ENCODE assay signal across 14 cellular contexts in the genomic region with DNA sequence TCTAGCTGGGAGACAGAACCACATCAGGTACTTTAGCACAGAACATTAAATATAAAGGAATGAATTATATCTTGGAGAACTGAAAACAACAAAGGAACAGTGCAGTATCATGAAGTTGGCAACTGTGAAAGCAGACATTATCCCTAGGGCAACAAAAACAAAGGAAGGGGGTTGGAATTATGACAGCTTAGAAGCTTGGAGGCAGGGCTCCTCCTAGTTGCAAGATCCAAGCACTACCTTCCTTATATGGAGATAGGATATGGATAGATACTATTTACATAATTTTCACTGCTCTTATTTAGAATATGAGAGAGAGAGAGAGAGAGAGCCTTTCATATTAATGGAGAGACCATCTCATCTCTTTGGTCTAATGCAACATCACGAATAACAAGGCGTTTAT. TPM values are rescaled to one million over a fixed set of nuclear protein-coding genes. Genes with fewer than 3 reads are reported as not detected.
DNase-seq lines count a peak whose midpoint lies in the region; ATAC-seq and TF ChIP-seq lines count a peak whose summit lies in the region.
"Had no signal": no experiment of that assay in that cellular context is flagged by ENCODE, and none has a peak within 500 bp of the region (broad histone marks: within the 10 kb centered on the region; RNA-seq: fewer than 3 reads in every experiment).

No MANE protein-coding gene starts in this region.

- TF ChIP-seq RAD21 in SK-N-SH (IDR thresholded peaks at IDR 0.05; ENCODE audit: low read length): 0 out of 2 replicates have a peak, but pooled peaks have one; percentile 23

- no peaks in the 10 kb centered on the region for H3K79me2 ChIP-seq in SK-N-SH (ENCODE audit: insufficient read depth)
- H3K79me2 ChIP-seq in Karpas-422 (ENCODE audit: low read length): no peaks in the 10 kb centered on the region

- H3K27me3 ChIP-seq in SK-N-SH (ENCODE audit: insufficient read depth): peaks cover 4% of the 10 kb centered on the region; the same call in 1 of the 2 replicates
- H3K27me3 ChIP-seq in foreskin keratinocyte: peaks cover 2% of the 10 kb centered on the region
- no peaks in the 10 kb centered on the region for H3K27me3 ChIP-seq in Karpas-422 (ENCODE audit: low read length)
- H3K27me3 ChIP-seq: SJCRH30 had no signal

- no peaks in the 10 kb centered on the region for H3K9me3 Mint-ChIP-seq in activated T-cell treated with anti-CD3 and anti-CD28 coated beads, Interleukin-2, amount 50 U/mL, for 24 hours
- H3K9me3 Mint-ChIP-seq: activated naive CD8-positive, alpha-beta T cell treated with anti-CD3 and anti-CD28 coated beads for 36 hours; neural crest cell had no signal

- no peaks in the 10 kb centered on the region for H3K9me2 ChIP-seq in SK-N-SH
- no peaks in the 10 kb centered on the region for H3K9me2 ChIP-seq in Karpas-422 (replicated peaks; ENCODE audit: insufficient read depth, low read length)

- H3K4me1 Mint-ChIP-seq in activated T-cell treated with anti-CD3 and anti-CD28 coated beads, Interleukin-2, amount 50 U/mL, for 24 hours (ENCODE audit: low read depth): no peaks in the 10 kb centered on the region
- H3K4me1 Mint-ChIP-seq: activated naive CD8-positive, alpha-beta T cell treated with anti-CD3 and anti-CD28 coated beads for 36 hours; neural crest cell had no signal

- H3K27ac ChIP-seq in SK-N-SH (ENCODE audit: low read depth in 2 of 2, low read length in 1 of 2): no peak overlapping the region
- no peak overlapping the region for H3K27ac ChIP-seq in foreskin keratinocyte
- no peak overlapping the region for H3K27ac ChIP-seq in Karpas-422 (ENCODE audit: low read length)
- H3K27ac ChIP-seq: SJCRH30 had no signal

- DNase-seq in COLO829 (ENCODE audit: low spot score) (peak; percentile 66), HCEC 1CT (peak; percentile 37), SK-N-SH (peak; percentile 6), foreskin keratinocyte (peak; percentile 12 to 35), H4 (ENCODE audit: low spot score) (no peak), Karpas-422 (no peak)
- no peak for DNase-seq in activated T-cell treated with anti-CD3 and anti-CD28 coated beads, Interleukin-2, amount 50 U/mL, for 24 hours
- DNase-seq: activated naive CD8-positive, alpha-beta T cell treated with anti-CD3 and anti-CD28 coated beads for 36 hours; left cardiac atrium; MM.1S had no signal

- no peak overlapping the region for H3K4me3 ChIP-seq in SK-N-SH (ENCODE audit: low read depth in 2 of 2, low read length in 1 of 2)
- H3K4me3 ChIP-seq in Karpas-422 (ENCODE audit: low read length): no peak overlapping the region
- H3K4me3 ChIP-seq: SJCRH30 had no signal

- TF ChIP-seq EP300 in SK-N-SH (IDR thresholded peaks at IDR 0.05; ENCODE audit: borderline replicate concordance in 1 of 2, low read depth in 1 of 2, low read length in 1 of 2): no peak

- WGBS in SK-N-SH (ENCODE audit: low lambda C conversion rate): 85% methylated on average over 2 of the region's 2 CpGs

- H3K27me3 Mint-ChIP-seq in activated T-cell treated with anti-CD3 and anti-CD28 coated beads, Interleukin-2, amount 50 U/mL, for 24 hours: peaks cover 12% of the 10 kb centered on the region

- no peaks in the 10 kb centered on the region for H4K20me1 ChIP-seq in SK-N-SH (ENCODE audit: insufficient read depth)
- no peaks in the 10 kb centered on the region for H4K20me1 ChIP-seq in Karpas-422 (ENCODE audit: insufficient read depth, low read depth, low read length)

- POLR2A ChIA-PET in SK-N-SH (lab: Yijun Ruan, JAX): no interaction called here

- H3K36me3 ChIP-seq in SK-N-SH (replicated peaks in 1 of 2; ENCODE audit: control insufficient read depth in 1 of 2, insufficient read depth in 2 of 2, low read length in 1 of 2): no peaks in the 10 kb centered on the region
- H3K36me3 ChIP-seq in Karpas-422 (ENCODE audit: insufficient read depth, low read length): peaks cover 7% of the 10 kb centered on the region; the same call in 1 of the 2 replicates
- H3K36me3 ChIP-seq: SJCRH30 had no signal

- no peak overlapping the region for H3K4me2 ChIP-seq in SK-N-SH
- H3K4me2 ChIP-seq in Karpas-422 (ENCODE audit: low read depth, low read length, poor library complexity, severe bottlenecking): no peak overlapping the region

- no peak overlapping the region for H3K9ac ChIP-seq in SK-N-SH
- H3K9ac ChIP-seq in Karpas-422 (ENCODE audit: low read length): no peak overlapping the region

- no peaks in the 10 kb centered on the region for H3K36me3 Mint-ChIP-seq in activated T-cell treated with anti-CD3 and anti-CD28 coated beads, Interleukin-2, amount 50 U/mL, for 24 hours (ENCODE audit: low read depth)
- H3K36me3 Mint-ChIP-seq: activated naive CD8-positive, alpha-beta T cell treated with anti-CD3 and anti-CD28 coated beads for 36 hours had no signal

- TF ChIP-seq CTCF in SK-N-SH (IDR thresholded peaks at IDR 0.05): no peak
- peak; percentile 54 for TF ChIP-seq CTCF in foreskin keratinocyte (conservative IDR thresholded peaks at IDR 0.05)

- ATAC-seq in foreskin keratinocyte (peak; percentile 70), GM21737 (IDR thresholded peaks at IDR 0.05; ENCODE audit: unreplicated experiment) (no peak)
- ATAC-seq: left cardiac atrium had no signal

- H3K9me3 ChIP-seq in SK-N-SH: no peaks in the 10 kb centered on the region
- H3K9me3 ChIP-seq in Karpas-422 (ENCODE audit: low read length): no peaks in the 10 kb centered on the region
- H3K9me3 ChIP-seq: SJCRH30 had no signal

- no peaks in the 10 kb centered on the region for H3F3A ChIP-seq in SK-N-SH (replicated peaks; ENCODE audit: insufficient read depth)

- CTCF ChIA-PET in SK-N-SH (lab: Yijun Ruan, JAX): no interaction called here

- H3K4me3 Mint-ChIP-seq in activated T-cell treated with anti-CD3 and anti-CD28 coated beads, Interleukin-2, amount 50 U/mL, for 24 hours: no peak overlapping the region
- H3K4me3 Mint-ChIP-seq: activated naive CD8-positive, alpha-beta T cell treated with anti-CD3 and anti-CD28 coated beads for 36 hours; dendritic cell treated with granulocyte-macrophage colony-stimulating factor and Interleukin-4, amounts not matched to agents 40 ng/mL and 50 ng/mL, for 4 days; neural crest cell had no signal

- H2AFZ ChIP-seq in SK-N-SH (ENCODE audit: low read depth): no peak overlapping the region
- no peak overlapping the region for H2AFZ ChIP-seq in Karpas-422 (ENCODE audit: low read length)

- no peak overlapping the region for H3K27ac Mint-ChIP-seq in activated T-cell treated with anti-CD3 and anti-CD28 coated beads, Interleukin-2, amount 50 U/mL, for 24 hours
- H3K27ac Mint-ChIP-seq: activated naive CD8-positive, alpha-beta T cell treated with anti-CD3 and anti-CD28 coated beads for 36 hours; dendritic cell treated with granulocyte-macrophage colony-stimulating factor and Interleukin-4, amounts not matched to agents 40 ng/mL and 50 ng/mL, for 4 days had no signal

- no peaks in the 10 kb centered on the region for H3K4me1 ChIP-seq in SK-N-SH (ENCODE audit: control insufficient read depth in 1 of 2, insufficient read depth in 2 of 2, low read depth in 1 of 2, low read length in 1 of 2)
- no peaks in the 10 kb centered on the region for H3K4me1 ChIP-seq in foreskin keratinocyte
- H3K4me1 ChIP-seq in Karpas-422 (ENCODE audit: low read length): peaks cover 10% of the 10 kb centered on the region
- H3K4me1 ChIP-seq: SJCRH30 had no signal

TF ChIP-seq in SK-N-SH, 30 proteins besides CTCF, POLR2A, EP300 and RAD21:
- TF ChIP-seq MXI1 (IDR thresholded peaks at IDR 0.05; ENCODE audit: low read depth, low read length) (no peak), CHD2 (IDR thresholded peaks at IDR 0.05; ENCODE audit: low read length, partially characterized antibody) (no peak), TEAD4 (IDR thresholded peaks at IDR 0.05; ENCODE audit: borderline replicate concordance, insufficient read depth) (no peak), GABPA (IDR thresholded peaks at IDR 0.05; ENCODE audit: low read depth) (no peak), RXRA (IDR thresholded peaks at IDR 0.05; ENCODE audit: borderline replicate concordance, low read depth) (no peak), NRF1 (IDR thresholded peaks at IDR 0.05; ENCODE audit: low read depth, low read length) (no peak), RFX5 (IDR thresholded peaks at IDR 0.05; ENCODE audit: low read length) (no peak), FOXJ3 (CRISPR knock-in tag; IDR thresholded peaks at IDR 0.05) (no peak), MEF2A (IDR thresholded peaks at IDR 0.05; ENCODE audit: borderline replicate concordance, low read depth) (no peak)
- TF ChIP-seq, protein P1, sequence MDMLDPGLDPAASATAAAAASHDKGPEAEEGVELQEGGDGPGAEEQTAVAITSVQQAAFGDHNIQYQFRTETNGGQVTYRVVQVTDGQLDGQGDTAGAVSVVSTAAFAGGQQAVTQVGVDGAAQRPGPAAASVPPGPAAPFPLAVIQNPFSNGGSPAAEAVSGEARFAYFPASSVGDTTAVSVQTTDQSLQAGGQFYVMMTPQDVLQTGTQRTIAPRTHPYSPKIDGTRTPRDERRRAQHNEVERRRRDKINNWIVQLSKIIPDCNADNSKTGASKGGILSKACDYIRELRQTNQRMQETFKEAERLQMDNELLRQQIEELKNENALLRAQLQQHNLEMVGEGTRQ (IDR thresholded peaks at IDR 0.05; ENCODE audit: borderline replicate concordance, low read depth, low read length): no peak

RNA-seq across cellular contexts. Expression of a gene that starts 27.0 kb away (rescaled TPM):
- polyA plus RNA-seq in SK-N-SH (2012; rRNA removed) (42.4 and 48.7 TPM in 2 replicates), foreskin keratinocyte (39.7 and 39.9 TPM in 2 replicates)
- polyA plus RNA-seq in SK-N-SH (2012; cell fraction: cytosol; rRNA removed): 60.0 and 68.7 TPM in 2 replicates
- polyA plus RNA-seq in SK-N-SH (2012; cell fraction: nucleus; rRNA removed): 5.1 and 18.3 TPM in 2 replicates
- total RNA-seq in foreskin keratinocyte: 37.2 and 40.3 TPM in 2 replicates
- 141 and 148 TPM in 2 replicates for total RNA-seq in H4 (2014; rRNA removed; shearing (Covaris generic))
- total RNA-seq in Karpas-422 (2014; rRNA removed; shearing (Covaris generic); ENCODE audit: low replicate concordance): 23.7 and 61.3 TPM in 2 replicates

Comparison
In these comparisons a context has a peak if more than half of its experiments do, and no peak if none do; other contexts are left out.
1. DNase-seq: peak in COLO829 (single experiment), HCEC 1CT (single experiment), SK-N-SH (single experiment) and foreskin keratinocyte (2 of 2); none in activated T-cell treated with anti-CD3 and anti-CD28 coated beads, Interleukin-2, amount 50 U/mL, for 24 hours (single experiment), H4 (single experiment) and Karpas-422 (single experiment).